In genomic region chr6:136793348-136793747, GRCh38 we compare ENCODE assay signal across 8 cellular contexts. TPM values are rescaled to one million over a fixed set of nuclear protein-coding genes. Genes with fewer than 3 reads are reported as not detected.
DNase-seq lines count a peak whose midpoint lies in the region; ATAC-seq and TF ChIP-seq lines count a peak whose summit lies in the region.

No MANE protein-coding gene starts in this region.

- TF ChIP-seq POLR2A in HCT116 (IDR thresholded peaks at IDR 0.05; ENCODE audit: borderline replicate concordance, extremely low read depth, insufficient read depth, insufficient read length) = no peak

- TF ChIP-seq CTCF in AG04450 (IDR thresholded peaks at IDR 0.05; ENCODE audit: low read depth, low read length) (no peak), HCT116 (IDR thresholded peaks at IDR 0.05 in 2 of 3, conservative IDR thresholded peaks at IDR 0.05 in 1 of 3; ENCODE audit: borderline replicate concordance in 1 of 3, insufficient read depth in 1 of 3, low read depth in 2 of 3, low read length in 2 of 3) (no peak), astrocyte of the spinal cord (IDR thresholded peaks at IDR 0.05; ENCODE audit: low read depth, low read length) (no peak)

- DNase-seq in AG04450 (ENCODE audit: low read depth, low spot score) (no peak), HCT116 (ENCODE audit: low read depth, low spot score) (no peak), astrocyte of the spinal cord (ENCODE audit: low read depth, low spot score) (no peak), DMS53 (lab: John Stamatoyannopoulos, UW) (no peak), DMS79 treated with DMSO at 0.1 percent for 48 hours (lab: John Stamatoyannopoulos, UW) (no peak), 8988T (no peak)

- intact Hi-C loops in HCT116 (cut with micrococcal nuclease) = loop anchor here (1.0 kb wide), 2 partner anchors 149 to 210 kb away; no protein-coding TSS in a partner anchor

- ATAC-seq in HCT116 (no peak), HG03571 (IDR thresholded peaks at IDR 0.05; ENCODE audit: unreplicated experiment) (no peak)

- POLR2A ChIA-PET in AG04450 (lab: Yijun Ruan, JAX) (interaction anchor here (1.2 to 2.1 kb wide), 3 partner anchors 124 to 192 kb away, joined by 3 to 22 read pairs (median 6); no protein-coding TSS in a partner anchor), HCT116 (lab: Charles Lee) (interaction anchor here (1.3 to 1.4 kb wide), 5 partner anchors 11 to 149 kb away, joined by 3 to 16 read pairs (median 4); no protein-coding TSS in a partner anchor)

- H3K4me3 ChIP-seq in AG04450 (ENCODE audit: low read depth, low read length) = peak overlapping the region; percentile 96
- H3K4me3 ChIP-seq in HCT116 (replicated peaks in 1 of 2; ENCODE audit: low read depth in 1 of 2, low read length in 2 of 2) = peak overlapping the region; percentile 72 to 88
- peak overlapping the region; percentile 82 for H3K4me3 ChIP-seq in astrocyte of the spinal cord (ENCODE audit: low read depth, low read length)
- peak overlapping the region; percentile 87 to 94 for H3K4me3 ChIP-seq in muscle layer of duodenum (ENCODE audit: low read depth in 1 of 2, low read length in 2 of 2)

- H3K9me3 ChIP-seq in AG04450 (ENCODE audit: control insufficient read depth, insufficient read depth, low read length) = peaks cover 3% of the 10 kb centered on the region; the same call in 1 of the 2 replicates
- H3K9me3 ChIP-seq in HCT116 (ENCODE audit: control insufficient read depth in 1 of 2, insufficient read depth in 1 of 2, low read depth in 1 of 2, low read length in 2 of 2) = no peaks in the 10 kb centered on the region
- H3K9me3 ChIP-seq in muscle layer of duodenum (ENCODE audit: control insufficient read depth in 1 of 2, low read length in 2 of 2) = no peaks in the 10 kb centered on the region

- TF ChIP-seq RAD21 in HCT116 (IDR thresholded peaks at IDR 0.05; ENCODE audit: low read depth) = no peak

- RAD21 ChIA-PET in HCT116 (lab: Charles Lee; ENCODE audit: low non-redundant PET in 1 of 2, low total read pairs in 2 of 2, uncharacterized antibody in 2 of 2, unreplicated experiment in 2 of 2) = interaction anchor here (1.4 to 1.7 kb wide), 2 partner anchors 149 kb away, joined by 22 to 29 read pairs; no protein-coding TSS in a partner anchor

- H2AFZ ChIP-seq in HCT116 (ENCODE audit: low read depth, low read length, poor library complexity, severe bottlenecking) = peak overlapping the region; percentile 75

- H3K9ac ChIP-seq in HCT116 (ENCODE audit: low read length) = peak overlapping the region; percentile 87

- peaks cover 16 to 30% of the 10 kb centered on the region in 2 experiments; a peak in 3 of 4 replicates for H3K4me1 ChIP-seq in HCT116 (ENCODE audit: control insufficient read depth in 1 of 2, insufficient read depth in 2 of 2, low read length in 2 of 2)
- peaks cover 5% of the 10 kb centered on the region in 2 donors for H3K4me1 ChIP-seq in muscle layer of duodenum (ENCODE audit: control insufficient read depth in 1 of 2, insufficient read depth in 2 of 2, low read length in 2 of 2)

- in situ Hi-C loops in astrocyte of the spinal cord (cut with HindIII; ENCODE audit: low sequenced_read_pairs) = no loop called here

- peak overlapping the region; percentile 92 for H3K27ac ChIP-seq in AG04450 (ENCODE audit: low read depth, low read length)
- H3K27ac ChIP-seq in HCT116 (ENCODE audit: low read depth, low read length) = peak overlapping the region; percentile 88
- H3K27ac ChIP-seq in muscle layer of duodenum (ENCODE audit: low read length) = peak overlapping the region; percentile 92

- H3K4me2 ChIP-seq in HCT116 (ENCODE audit: low read length) = peak overlapping the region; percentile 99

- CTCF ChIA-PET in AG04450 (lab: Charles Lee) = interaction anchor here (0.7 to 7.6 kb wide), 19 partner anchors 9 to 1321 kb away, joined by 3 to 221 read pairs (median 8); no protein-coding TSS in a partner anchor
- CTCF ChIA-PET in HCT116 (lab: Charles Lee) = interaction anchor here (1.3 to 4.9 kb wide), 8 partner anchors 10 to 243 kb away, joined by 5 to 158 read pairs (median 8); partner anchors contain the start of gene MAP7

- H3K36me3 ChIP-seq in HCT116 (ENCODE audit: control insufficient read depth in 1 of 2, insufficient read depth in 2 of 2, low read length in 2 of 2) (no peaks in the 10 kb centered on the region), muscle layer of duodenum (ENCODE audit: control insufficient read depth in 1 of 2, insufficient read depth in 2 of 2, low read length in 2 of 2) (no peaks in the 10 kb centered on the region)

- H3K79me2 ChIP-seq in HCT116 (ENCODE audit: insufficient read depth, low read length) = peaks cover 11% of the 10 kb centered on the region

- no peaks in the 10 kb centered on the region for H4K20me1 ChIP-seq in HCT116 (ENCODE audit: insufficient read depth)

- no peaks in the 10 kb centered on the region; the same call in 1 of the 2 replicates for H3K9me2 ChIP-seq in HCT116 (ENCODE audit: insufficient read depth)

- TSS peak; percentile 84 for BruUV-seq in HCT116 (replicated peaks; lab: Mats Ljungman, UMichigan)

- no peaks in the 10 kb centered on the region for H3K27me3 ChIP-seq in AG04450 (ENCODE audit: control insufficient read depth, insufficient read depth, low read length)
- no peaks in the 10 kb centered on the region for H3K27me3 ChIP-seq in HCT116 (ENCODE audit: insufficient read depth, low read length)
- H3K27me3 ChIP-seq in muscle layer of duodenum (ENCODE audit: low read depth, low read length) = no peaks in the 10 kb centered on the region

TF ChIP-seq in HCT116, 20 proteins besides CTCF, POLR2A, EP300 and RAD21:
- TF ChIP-seq SP1 (IDR thresholded peaks at IDR 0.05; ENCODE audit: low read depth) (no peak), ZFX (IDR thresholded peaks at IDR 0.05) (no peak), JUND (IDR thresholded peaks at IDR 0.05) (no peak), SIN3A (IDR thresholded peaks at IDR 0.05; ENCODE audit: low read depth) (no peak)

RNA-seq across cellular contexts. Expression of gene MAP3K5, which starts 1.1 kb away (rescaled TPM):
- polyA plus RNA-seq in AG04450 (2011; rRNA removed) = 16.1 and 17.0 TPM in 2 replicates
- polyA minus RNA-seq in AG04450 (2011; rRNA and poly(A)+ RNA removed) = 17.2 and 20.4 TPM in 2 replicates
- 11.8 TPM for total RNA-seq in HCT116 (2021; ENCODE audit: unreplicated experiment)
- polyA plus RNA-seq in HCT116 (2012) = 5.0 and 5.8 TPM in 2 replicates

RNA-seq across cellular contexts. Expression of gene PEX7, which starts 29.0 kb away (rescaled TPM):
- 6.7 and 8.9 TPM in 2 replicates for polyA plus RNA-seq in AG04450 (2011; rRNA removed)
- polyA minus RNA-seq in AG04450 (2011; rRNA and poly(A)+ RNA removed) = 3.3 and 4.1 TPM in 2 replicates
- 8.1 TPM for total RNA-seq in HCT116 (2021; ENCODE audit: unreplicated experiment)
- polyA plus RNA-seq in HCT116 (2012) = 7.7 and 8.8 TPM in 2 replicates
